8 cellular contexts compared by ENCODE assay signal in genomic region chr6:109009761-109010612, GRCh38.
DNase-seq lines count a peak whose midpoint lies in the region; ATAC-seq and TF ChIP-seq lines count a peak whose summit lies in the region.

No MANE protein-coding gene starts in this region.

- peak overlapping the region; percentile 72 to 92 (median 78) for H3K4me3 ChIP-seq in BLaER1 treated with 17β-estradiol and CSF1 and Interleukin-3, amounts not matched to agents 10 nM and 100 nM
- H3K4me3 ChIP-seq in GM23248 = peak overlapping the region; percentile 81
- H3K4me3 ChIP-seq in RWPE2 (ENCODE audit: severe bottlenecking) = peak overlapping the region; percentile 86
- peak overlapping the region; percentile 66 to 82 (median 78) for H3K4me3 ChIP-seq in fibroblast of lung (replicated peaks in 1 of 4; ENCODE audit: control extremely low read depth in 1 of 4, insufficient read depth in 1 of 4, low read depth in 3 of 4, low read length in 4 of 4)

- peak overlapping the region; percentile 89 for H3K4me3 Mint-ChIP-seq in osteocyte (ENCODE audit: unreplicated experiment)

- H3K4me1 ChIP-seq in BLaER1 treated with 17β-estradiol and CSF1 and Interleukin-3, amounts not matched to agents 10 nM and 100 nM = peaks cover 5 to 56% (median 14%) of the 10 kb centered on the region in 10 experiments; a peak in 14 of 20 replicates
- H3K4me1 ChIP-seq in GM23248 (ENCODE audit: insufficient read depth) = peaks cover 25% of the 10 kb centered on the region
- H3K4me1 ChIP-seq in RWPE2 (ENCODE audit: insufficient read depth, poor library complexity, severe bottlenecking) = peaks cover 6% of the 10 kb centered on the region
- no peaks in the 10 kb centered on the region for H3K4me1 ChIP-seq in fibroblast of lung (ENCODE audit: control insufficient read depth, extremely low read depth, insufficient read depth, low read length)

- TF ChIP-seq CTCF in RWPE2 (IDR thresholded peaks at IDR 0.05; ENCODE audit: poor library complexity, severe bottlenecking) (no peak), fibroblast of lung (conservative IDR thresholded peaks at IDR 0.05 in 1 of 2, IDR thresholded peaks at IDR 0.05 in 1 of 2; ENCODE audit: low read depth in 1 of 2, low read length in 2 of 2) (no peak), osteocyte (IDR thresholded peaks at IDR 0.05) (no peak)

- H3K4me1 Mint-ChIP-seq in osteocyte (ENCODE audit: unreplicated experiment) = peaks cover 21% of the 10 kb centered on the region

- peaks cover 41% of the 10 kb centered on the region for H3K79me2 ChIP-seq in GM23248 (ENCODE audit: insufficient read depth)
- H3K79me2 ChIP-seq in fibroblast of lung (ENCODE audit: control insufficient read depth, insufficient read depth, low read length) = peaks cover 2% of the 10 kb centered on the region

- peaks cover 12 to 57% (median 51%) of the 10 kb centered on the region in 11 experiments for H3K27me3 ChIP-seq in BLaER1 treated with 17β-estradiol and CSF1 and Interleukin-3, amounts not matched to agents 10 nM and 100 nM
- H3K27me3 ChIP-seq in GM23248 (replicated peaks; ENCODE audit: insufficient read depth) (no peaks in the 10 kb centered on the region), RWPE2 (ENCODE audit: insufficient read depth, poor library complexity, severe bottlenecking) (no peaks in the 10 kb centered on the region), fibroblast of lung (ENCODE audit: control insufficient read depth, insufficient read depth, low read length) (no peaks in the 10 kb centered on the region)

- peak overlapping the region in 5 of 11 experiments; percentile 44 to 86 (median 79); a peak in 10 of 22 replicates for H3K27ac ChIP-seq in BLaER1 treated with 17β-estradiol and CSF1 and Interleukin-3, amounts not matched to agents 10 nM and 100 nM
- H3K27ac ChIP-seq in GM23248 (peak overlapping the region; percentile 87), RWPE2 (ENCODE audit: poor library complexity, severe bottlenecking) (peak overlapping the region; percentile 54), fibroblast of lung (ENCODE audit: insufficient read depth, low read length) (peak overlapping the region; percentile 64)

- H3K9me2 ChIP-seq in GM23248 (ENCODE audit: insufficient read depth) = no peaks in the 10 kb centered on the region

- H3K27me3 Mint-ChIP-seq in osteocyte (ENCODE audit: unreplicated experiment) = no peaks in the 10 kb centered on the region

- H3K27ac Mint-ChIP-seq in osteocyte (ENCODE audit: unreplicated experiment) = peak overlapping the region; percentile 84

- ATAC-seq in RWPE2 (ENCODE audit: low read depth) = peak; percentile 36

- no peak for DNase-seq in GM23248
- DNase-seq in RWPE2 (ENCODE audit: low spot score) = no peak
- peak in 1 of 2 donors; percentile 14 for DNase-seq in fibroblast of lung (ENCODE audit: low read depth in 2 of 2)
- no peak for DNase-seq in osteocyte (ENCODE audit: extremely low spot score, unreplicated experiment)
- no peak for DNase-seq in activated CD4-positive, alpha-beta T cell treated with anti-CD3 and anti-CD28 coated beads, Interleukin-2, amount 50 U/mL, for 4 hours
- no peak for DNase-seq in NCI-H774 (lab: John Stamatoyannopoulos, UW)
- DNase-seq in stimulated activated CD4-positive, alpha-beta T cell treated with anti-CD3 and anti-CD28 coated beads, Interleukin-1b, Interleukin-23, amount 100 ng/mL, for 48 hours = no peak

- peaks cover 0 to 34% (median 10%) of the 10 kb centered on the region in 11 experiments; a peak in 12 of 22 replicates for H4K20me1 ChIP-seq in BLaER1 treated with 17β-estradiol and CSF1 and Interleukin-3, amounts not matched to agents 10 nM and 100 nM
- H4K20me1 ChIP-seq in GM23248 (ENCODE audit: insufficient read depth) (no peaks in the 10 kb centered on the region), fibroblast of lung (ENCODE audit: control insufficient read depth, extremely low read depth, insufficient read depth, low read length) (no peaks in the 10 kb centered on the region)

- no peaks in the 10 kb centered on the region; the same call in 1 of the 2 replicates for H3F3A ChIP-seq in GM23248 (ENCODE audit: insufficient read depth)

- peak overlapping the region; percentile 89 to 100 (median 97) for H3K4me2 ChIP-seq in BLaER1 treated with 17β-estradiol and CSF1 and Interleukin-3, amounts not matched to agents 10 nM and 100 nM
- H3K4me2 ChIP-seq in GM23248 (ENCODE audit: unreplicated experiment) (peak overlapping the region; percentile 92), fibroblast of lung (ENCODE audit: extremely low read depth, insufficient read depth, low read length) (peak overlapping the region; percentile 100)

- no peaks in the 10 kb centered on the region; a peak in 1 of 22 replicates for H3K36me3 ChIP-seq in BLaER1 treated with 17β-estradiol and CSF1 and Interleukin-3, amounts not matched to agents 10 nM and 100 nM
- H3K36me3 ChIP-seq in GM23248 (ENCODE audit: low read depth) = no peaks in the 10 kb centered on the region
- 0 out of 2 replicates have a peak, but pooled peaks cover 3% of the 10 kb centered on the region for H3K36me3 ChIP-seq in RWPE2 (ENCODE audit: low read depth)
- H3K36me3 ChIP-seq in fibroblast of lung (ENCODE audit: control insufficient read depth, insufficient read depth, low read length) = no peaks in the 10 kb centered on the region

- H3K9me3 ChIP-seq in BLaER1 treated with 17β-estradiol and CSF1 and Interleukin-3, amounts not matched to agents 10 nM and 100 nM (replicated peaks in 1 of 11) = no peaks in the 10 kb centered on the region
- no peaks in the 10 kb centered on the region for H3K9me3 ChIP-seq in GM23248 (ENCODE audit: low read depth)
- no peaks in the 10 kb centered on the region for H3K9me3 ChIP-seq in RWPE2 (ENCODE audit: severe bottlenecking)
- no peaks in the 10 kb centered on the region for H3K9me3 ChIP-seq in fibroblast of lung (ENCODE audit: control insufficient read depth, insufficient read depth, low read depth, low read length)

- no peaks in the 10 kb centered on the region for H3K9me3 Mint-ChIP-seq in osteocyte (ENCODE audit: unreplicated experiment)

- H2AFZ ChIP-seq in GM23248 (peak overlapping the region; percentile 92), fibroblast of lung (ENCODE audit: low read length) (peak overlapping the region; percentile 95)

- H3K9ac ChIP-seq in BLaER1 treated with 17β-estradiol and CSF1 and Interleukin-3, amounts not matched to agents 10 nM and 100 nM = peak overlapping the region; percentile 63 to 91 (median 78)
- H3K9ac ChIP-seq in GM23248 = peak overlapping the region; percentile 96
- peak overlapping the region; percentile 69 for H3K9ac ChIP-seq in fibroblast of lung (ENCODE audit: insufficient read depth, low read length)

- WGBS in GM23248 (ENCODE audit: low coverage in 1 of 2, low lambda C conversion rate in 2 of 2, missing lambda C conversion rate in 2 of 2), 2 experiments = 8 to 11% methylated on average over 19 of the region's 19 CpGs

- in situ Hi-C loops in GM23248 (cut with MboI) = no loop called here

- H3K36me3 Mint-ChIP-seq in osteocyte (ENCODE audit: unreplicated experiment) = no peaks in the 10 kb centered on the region
